2 cellular contexts compared by ENCODE assay signal in the genomic region with DNA sequence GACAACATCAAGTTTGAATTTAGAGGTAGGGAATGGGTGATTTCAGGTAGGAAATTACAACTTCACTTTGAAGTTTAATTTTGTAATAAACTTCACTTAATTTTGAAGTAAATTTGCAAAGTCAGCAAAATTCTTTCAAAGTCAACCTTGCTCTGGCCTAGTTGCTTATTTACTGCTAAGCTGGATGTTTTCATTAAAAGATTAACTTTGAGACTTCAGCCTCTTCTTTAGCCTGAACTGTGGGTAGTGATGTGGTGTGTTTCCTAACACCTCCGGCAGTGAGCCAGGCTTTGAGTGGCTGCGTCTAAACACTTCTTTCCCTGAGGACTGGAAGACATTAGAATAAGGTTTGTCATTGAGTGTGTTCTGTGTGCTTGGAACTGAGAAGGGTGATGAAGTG.
A peak's percentile ranks its signal among the peaks of the same experiment; 100 is the strongest.
TF ChIP-seq lines count a peak whose summit lies in the region.

A gene (plus strand): TSS at position 230 of the 400 bp plus-strand sequence. CDS start 12,301 bp downstream, outside the sequence.

TF ChIP-seq in IMR-90, 13 proteins besides CTCF, POLR2A, EP300 and RAD21 (continued from another document):
- TF ChIP-seq CHD1 (IDR thresholded peaks at IDR 0.05; ENCODE audit: low read depth, low read length): no peak

TF ChIP-seq in liver, 16 proteins besides CTCF, POLR2A, EP300 and RAD21:
- TF ChIP-seq FOXA1 (IDR thresholded peaks at IDR 0.05) (peak; percentile 13), GABPA (IDR thresholded peaks at IDR 0.05 in 1 of 2, conservative IDR thresholded peaks at IDR 0.05 in 1 of 2) (no peak), RXRA (IDR thresholded peaks at IDR 0.05) (peak; percentile 52 to 56), SP1 (IDR thresholded peaks at IDR 0.05) (peak; percentile 42), JUND (IDR thresholded peaks at IDR 0.05) (peak in 1 of 2 donors; percentile 55), NR2F2 (IDR thresholded peaks at IDR 0.05) (no peak), FOXA2 (IDR thresholded peaks at IDR 0.05) (no peak), EGR1 (IDR thresholded peaks at IDR 0.05; ENCODE audit: low read depth in 2 of 2) (no peak), HNF4A (conservative IDR thresholded peaks at IDR 0.05) (peak; percentile 78 to 81), YY1 (IDR thresholded peaks at IDR 0.05) (no peak), HNF4G (IDR thresholded peaks at IDR 0.05) (peak; percentile 30), TAF1 (conservative IDR thresholded peaks at IDR 0.05) (no peak)
- TF ChIP-seq, protein P1, sequence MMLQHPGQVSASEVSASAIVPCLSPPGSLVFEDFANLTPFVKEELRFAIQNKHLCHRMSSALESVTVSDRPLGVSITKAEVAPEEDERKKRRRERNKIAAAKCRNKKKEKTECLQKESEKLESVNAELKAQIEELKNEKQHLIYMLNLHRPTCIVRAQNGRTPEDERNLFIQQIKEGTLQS (IDR thresholded peaks at IDR 0.05): no peak
- TF ChIP-seq, protein P2, sequence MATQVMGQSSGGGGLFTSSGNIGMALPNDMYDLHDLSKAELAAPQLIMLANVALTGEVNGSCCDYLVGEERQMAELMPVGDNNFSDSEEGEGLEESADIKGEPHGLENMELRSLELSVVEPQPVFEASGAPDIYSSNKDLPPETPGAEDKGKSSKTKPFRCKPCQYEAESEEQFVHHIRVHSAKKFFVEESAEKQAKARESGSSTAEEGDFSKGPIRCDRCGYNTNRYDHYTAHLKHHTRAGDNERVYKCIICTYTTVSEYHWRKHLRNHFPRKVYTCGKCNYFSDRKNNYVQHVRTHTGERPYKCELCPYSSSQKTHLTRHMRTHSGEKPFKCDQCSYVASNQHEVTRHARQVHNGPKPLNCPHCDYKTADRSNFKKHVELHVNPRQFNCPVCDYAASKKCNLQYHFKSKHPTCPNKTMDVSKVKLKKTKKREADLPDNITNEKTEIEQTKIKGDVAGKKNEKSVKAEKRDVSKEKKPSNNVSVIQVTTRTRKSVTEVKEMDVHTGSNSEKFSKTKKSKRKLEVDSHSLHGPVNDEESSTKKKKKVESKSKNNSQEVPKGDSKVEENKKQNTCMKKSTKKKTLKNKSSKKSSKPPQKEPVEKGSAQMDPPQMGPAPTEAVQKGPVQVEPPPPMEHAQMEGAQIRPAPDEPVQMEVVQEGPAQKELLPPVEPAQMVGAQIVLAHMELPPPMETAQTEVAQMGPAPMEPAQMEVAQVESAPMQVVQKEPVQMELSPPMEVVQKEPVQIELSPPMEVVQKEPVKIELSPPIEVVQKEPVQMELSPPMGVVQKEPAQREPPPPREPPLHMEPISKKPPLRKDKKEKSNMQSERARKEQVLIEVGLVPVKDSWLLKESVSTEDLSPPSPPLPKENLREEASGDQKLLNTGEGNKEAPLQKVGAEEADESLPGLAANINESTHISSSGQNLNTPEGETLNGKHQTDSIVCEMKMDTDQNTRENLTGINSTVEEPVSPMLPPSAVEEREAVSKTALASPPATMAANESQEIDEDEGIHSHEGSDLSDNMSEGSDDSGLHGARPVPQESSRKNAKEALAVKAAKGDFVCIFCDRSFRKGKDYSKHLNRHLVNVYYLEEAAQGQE (IDR thresholded peaks at IDR 0.05): no peak
- TF ChIP-seq, protein P3, sequence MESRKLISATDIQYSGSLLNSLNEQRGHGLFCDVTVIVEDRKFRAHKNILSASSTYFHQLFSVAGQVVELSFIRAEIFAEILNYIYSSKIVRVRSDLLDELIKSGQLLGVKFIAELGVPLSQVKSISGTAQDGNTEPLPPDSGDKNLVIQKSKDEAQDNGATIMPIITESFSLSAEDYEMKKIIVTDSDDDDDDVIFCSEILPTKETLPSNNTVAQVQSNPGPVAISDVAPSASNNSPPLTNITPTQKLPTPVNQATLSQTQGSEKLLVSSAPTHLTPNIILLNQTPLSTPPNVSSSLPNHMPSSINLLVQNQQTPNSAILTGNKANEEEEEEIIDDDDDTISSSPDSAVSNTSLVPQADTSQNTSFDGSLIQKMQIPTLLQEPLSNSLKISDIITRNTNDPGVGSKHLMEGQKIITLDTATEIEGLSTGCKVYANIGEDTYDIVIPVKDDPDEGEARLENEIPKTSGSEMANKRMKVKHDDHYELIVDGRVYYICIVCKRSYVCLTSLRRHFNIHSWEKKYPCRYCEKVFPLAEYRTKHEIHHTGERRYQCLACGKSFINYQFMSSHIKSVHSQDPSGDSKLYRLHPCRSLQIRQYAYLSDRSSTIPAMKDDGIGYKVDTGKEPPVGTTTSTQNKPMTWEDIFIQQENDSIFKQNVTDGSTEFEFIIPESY (IDR thresholded peaks at IDR 0.05): no peak
- TF ChIP-seq, protein P4, sequence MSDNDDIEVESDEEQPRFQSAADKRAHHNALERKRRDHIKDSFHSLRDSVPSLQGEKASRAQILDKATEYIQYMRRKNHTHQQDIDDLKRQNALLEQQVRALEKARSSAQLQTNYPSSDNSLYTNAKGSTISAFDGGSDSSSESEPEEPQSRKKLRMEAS (IDR thresholded peaks at IDR 0.05): no peak
